Comparison of ENCODE assay signal across 18 cellular contexts in the genomic region with DNA sequence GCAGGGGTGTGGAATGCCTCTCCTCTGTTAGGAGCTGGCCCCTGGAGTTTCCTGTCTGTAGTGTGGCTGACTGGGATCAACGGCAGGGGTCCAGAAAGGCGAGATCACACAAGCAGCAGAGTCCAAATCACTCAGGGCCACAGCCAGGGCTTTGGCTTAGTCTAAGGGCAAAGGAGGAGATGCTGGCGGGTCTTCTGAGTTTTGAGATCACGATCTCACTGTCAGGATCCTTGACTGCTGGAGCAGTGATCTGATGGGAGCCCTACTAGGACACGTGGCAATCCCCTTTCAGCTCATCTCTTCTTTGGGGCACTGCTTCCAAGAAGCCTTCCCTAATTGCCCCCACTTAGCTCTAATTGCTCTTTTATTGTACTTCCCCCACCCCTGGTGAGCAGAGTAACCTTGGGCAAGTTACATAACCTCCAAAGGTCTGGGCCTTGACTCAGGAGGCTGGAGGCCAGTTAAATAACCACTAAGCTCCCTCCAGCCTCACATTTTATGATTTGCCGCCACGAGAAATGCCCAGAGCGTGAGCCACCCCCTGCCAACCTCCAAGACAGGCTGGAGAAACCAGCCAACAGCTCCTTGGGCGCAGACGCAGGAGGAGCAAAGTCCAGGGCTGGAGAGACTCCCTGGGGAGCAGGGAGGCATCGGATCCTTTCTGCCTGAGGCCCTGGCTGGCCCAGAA.
A peak's percentile ranks its signal among the peaks of the same experiment; 100 is the strongest.
DNase-seq lines count a peak whose midpoint lies in the region; ATAC-seq and TF ChIP-seq lines count a peak whose summit lies in the region.
"Had no signal": no experiment of that assay in that cellular context is flagged by ENCODE, and none has a peak within 500 bp of the region (broad histone marks: within the 10 kb centered on the region; RNA-seq: fewer than 3 reads in every experiment).

No MANE protein-coding gene starts in this region.

- H3K27ac ChIP-seq in MM.1S (ENCODE audit: low read length), result no peak overlapping the region
- H3K27ac ChIP-seq: tibial artery, VCaP had no signal

- H2AFZ ChIP-seq in MM.1S (ENCODE audit: low read length), result no peak overlapping the region

- H3K27me3 ChIP-seq in MM.1S (replicated peaks; ENCODE audit: insufficient read depth, low read length), result no peaks in the 10 kb centered on the region
- H3K27me3 ChIP-seq: tibial artery had no signal

- H3K4me3 Mint-ChIP-seq in stimulated activated effector memory CD8-positive, alpha-beta T cell treated with anti-CD3 and anti-CD28 coated beads, Interleukin-12 subunit alpha, Interleukin-12 subunit beta, amount 100 ng/mL, for 72 hours, result no peak overlapping the region
- H3K4me3 Mint-ChIP-seq: CD4-positive, alpha-beta T cell had no signal

- H3K9ac ChIP-seq in MM.1S (ENCODE audit: low read length), result no peak overlapping the region

- no peak overlapping the region for H3K4me3 ChIP-seq in MM.1S (ENCODE audit: low read length)
- H3K4me3 ChIP-seq: tibial artery had no signal

- no peaks in the 10 kb centered on the region for H3F3A ChIP-seq in MM.1S (ENCODE audit: insufficient read depth, low read length)

- peaks cover 35% of the 10 kb centered on the region for H3K36me3 Mint-ChIP-seq in stimulated activated effector memory CD8-positive, alpha-beta T cell treated with anti-CD3 and anti-CD28 coated beads, Interleukin-12 subunit alpha, Interleukin-12 subunit beta, amount 100 ng/mL, for 72 hours

- TF ChIP-seq CTCF in MM.1S (IDR thresholded peaks at IDR 0.05; ENCODE audit: low read length), result no peak

- H4K20me1 ChIP-seq in MM.1S (ENCODE audit: insufficient read depth, low read length), result no peaks in the 10 kb centered on the region

- H3K4me1 ChIP-seq in MM.1S (ENCODE audit: low read length), result no peaks in the 10 kb centered on the region

- H3K9me3 Mint-ChIP-seq in stimulated activated effector memory CD8-positive, alpha-beta T cell treated with anti-CD3 and anti-CD28 coated beads, Interleukin-12 subunit alpha, Interleukin-12 subunit beta, amount 100 ng/mL, for 72 hours, result no peaks in the 10 kb centered on the region
- H3K9me3 Mint-ChIP-seq: CD4-positive, alpha-beta T cell had no signal

- H3K4me2 ChIP-seq in MM.1S (ENCODE audit: low read depth, low read length), result no peak overlapping the region

- H3K9me3 ChIP-seq in MM.1S (replicated peaks; ENCODE audit: insufficient read depth, low read length), result no peaks in the 10 kb centered on the region
- H3K9me3 ChIP-seq: tibial artery had no signal

- DNase-seq in NCI-H146 (lab: John Stamatoyannopoulos, UW) (peak; percentile 33), NCI-H146 treated with DMSO at 0.1 percent for 48 hours (lab: John Stamatoyannopoulos, UW; ENCODE audit: unreplicated experiment) (no peak), NOMO-1 (lab: John Stamatoyannopoulos, UW; ENCODE audit: unreplicated experiment in 2 of 2) (peak; percentile 50 to 56), islet precursor cell (peak; percentile 66), NCI-H1048 (lab: John Stamatoyannopoulos, UW) (no peak), MM.1S (no peak)
- DNase-seq in stimulated activated effector memory CD8-positive, alpha-beta T cell treated with anti-CD3 and anti-CD28 coated beads, Interleukin-12 subunit alpha, Interleukin-12 subunit beta, amount 100 ng/mL, for 72 hours (ENCODE audit: low spot score in 2 of 2), result no peak
- DNase-seq in stimulated activated CD4-positive, alpha-beta T cell treated with anti-CD3 and anti-CD28 coated beads, Interleukin-4, amount 100 ng/mL, for 24 hours, result no peak
- DNase-seq: CD4-positive, alpha-beta T cell; central memory CD4-positive, alpha-beta T cell; DND-41; foreskin melanocyte; midbrain; NCI-H1092; NCI-H446 treated with DMSO at 0.1 percent for 48 hours; tibial artery had no signal

- H3K79me2 ChIP-seq in MM.1S (ENCODE audit: low read length), result no peaks in the 10 kb centered on the region

- H3K9me2 ChIP-seq in MM.1S (replicated peaks; ENCODE audit: insufficient read depth, low read length), result no peaks in the 10 kb centered on the region

- peaks cover 56% of the 10 kb centered on the region for H3K4me1 Mint-ChIP-seq in stimulated activated effector memory CD8-positive, alpha-beta T cell treated with anti-CD3 and anti-CD28 coated beads, Interleukin-12 subunit alpha, Interleukin-12 subunit beta, amount 100 ng/mL, for 72 hours

- ATAC-seq in stimulated activated effector memory CD8-positive, alpha-beta T cell treated with anti-CD3 and anti-CD28 coated beads, Interleukin-12 subunit alpha, Interleukin-12 subunit beta, amount 100 ng/mL, for 72 hours, result no peak
- ATAC-seq: Panc1 had no signal

- no peaks in the 10 kb centered on the region for H3K36me3 ChIP-seq in MM.1S (replicated peaks; ENCODE audit: insufficient read depth, low read length)
- H3K36me3 ChIP-seq: tibial artery had no signal

- H3K27ac Mint-ChIP-seq in stimulated activated effector memory CD8-positive, alpha-beta T cell treated with anti-CD3 and anti-CD28 coated beads, Interleukin-12 subunit alpha, Interleukin-12 subunit beta, amount 100 ng/mL, for 72 hours, result peak overlapping the region; percentile 73
- H3K27ac Mint-ChIP-seq: CD4-positive, alpha-beta T cell had no signal

Comparison
In these comparisons a context has a peak if more than half of its experiments do, and no peak if none do; other contexts are left out.
1. DNase-seq: peak in NCI-H146 (single experiment), NOMO-1 (2 of 2) and islet precursor cell (single experiment); none in NCI-H146 treated with DMSO at 0.1 percent for 48 hours (single experiment), stimulated activated effector memory CD8-positive, alpha-beta T cell treated with anti-CD3 and anti-CD28 coated beads, Interleukin-12 subunit alpha, Interleukin-12 subunit beta, amount 100 ng/mL, for 72 hours (0 of 2), stimulated activated CD4-positive, alpha-beta T cell treated with anti-CD3 and anti-CD28 coated beads, Interleukin-4, amount 100 ng/mL, for 24 hours (single experiment), NCI-H1048 (single experiment) and MM.1S (single experiment).